8 cellular contexts compared by ENCODE assay signal in genomic region chr15:99424978-99425665, GRCh38.
DNase-seq lines count a peak whose midpoint lies in the region; ATAC-seq and TF ChIP-seq lines count a peak whose summit lies in the region.

No MANE protein-coding gene starts in this region.

- H3K9me2 ChIP-seq in SK-N-SH, result no peaks in the 10 kb centered on the region

- peak overlapping the region; percentile 79 for H2AFZ ChIP-seq in SK-N-SH (ENCODE audit: low read depth)

- no peaks in the 10 kb centered on the region for H3F3A ChIP-seq in SK-N-SH (replicated peaks; ENCODE audit: insufficient read depth)

- peak overlapping the region; percentile 72 for H3K9ac ChIP-seq in SK-N-SH

- no peaks in the 10 kb centered on the region for H4K20me1 ChIP-seq in SK-N-SH (ENCODE audit: insufficient read depth)

- H3K27ac ChIP-seq in SK-N-SH (ENCODE audit: low read depth in 2 of 2, low read length in 1 of 2) (peak overlapping the region; percentile 82 to 94), ascending aorta (peak overlapping the region; percentile 88 to 89)

- H3K4me2 ChIP-seq in SK-N-SH, result peak overlapping the region; percentile 77; the same call in 1 of the 2 replicates

- H3K9me3 ChIP-seq in SK-N-SH (no peaks in the 10 kb centered on the region), ascending aorta (no peaks in the 10 kb centered on the region)

- peak; percentile 86 for ATAC-seq in HG02763 (IDR thresholded peaks at IDR 0.05; ENCODE audit: unreplicated experiment)

- TF ChIP-seq CTCF in SK-N-SH (IDR thresholded peaks at IDR 0.05) (no peak), ascending aorta (IDR thresholded peaks at IDR 0.05) (no peak), kidney epithelial cell (IDR thresholded peaks at IDR 0.05; ENCODE audit: insufficient read depth, low read length, poor library complexity, severe bottlenecking) (no peak)

- peak; percentile 49 to 98; a peak in 3 of 4 replicates for TF ChIP-seq EP300 in SK-N-SH (IDR thresholded peaks at IDR 0.05; ENCODE audit: borderline replicate concordance in 1 of 2, low read depth in 1 of 2, low read length in 1 of 2)

- H3K79me2 ChIP-seq in SK-N-SH (ENCODE audit: insufficient read depth), result no peaks in the 10 kb centered on the region

- DNase-seq in GM03348 (ENCODE audit: low spot score), result peak; percentile 80
- DNase-seq in SK-N-SH, result peak; percentile 64
- DNase-seq in ascending aorta (ENCODE audit: low spot score in 2 of 2), result peak; percentile 37 to 88
- peak; percentile 49 for DNase-seq in kidney epithelial cell (ENCODE audit: low read depth)
- peak; percentile 21 to 44 (median 30) for DNase-seq in stimulated activated CD4-positive, alpha-beta T cell treated with anti-CD3 and anti-CD28 coated beads, TNF-alpha, amount 100 ng/mL, for 4 hours (ENCODE audit: low read depth in 3 of 3)
- DNase-seq in NCI-H1105 (lab: John Stamatoyannopoulos, UW), result no peak
- no peak for DNase-seq in DMS 273 treated with DMSO at 0.1 percent for 48 hours (lab: John Stamatoyannopoulos, UW)

- CTCF ChIA-PET in SK-N-SH (lab: Yijun Ruan, JAX), result interaction anchor here (1.7 kb wide), 1 partner anchor 279 kb away, joined by 5 read pairs; no protein-coding TSS in a partner anchor

- H3K4me3 ChIP-seq in SK-N-SH (ENCODE audit: low read depth in 2 of 2, low read length in 1 of 2) (no peak overlapping the region), ascending aorta (peak overlapping the region in 1 of 2 donors; percentile 21), kidney epithelial cell (ENCODE audit: low read depth, low read length) (no peak overlapping the region)

- H3K36me3 ChIP-seq in SK-N-SH (replicated peaks in 1 of 2; ENCODE audit: control insufficient read depth in 1 of 2, insufficient read depth in 2 of 2, low read length in 1 of 2), result no peaks in the 10 kb centered on the region
- H3K36me3 ChIP-seq in ascending aorta, result no peaks in the 10 kb centered on the region
- H3K36me3 ChIP-seq in kidney epithelial cell (ENCODE audit: control insufficient read depth, insufficient read depth, low read length), result no peaks in the 10 kb centered on the region

- intact Hi-C loops in ascending aorta (cut with DNase I), result loop anchor here (5.0 kb wide), 1 partner anchor 142 kb away; the partner anchor contains the start of gene MEF2A

- H3K27me3 ChIP-seq in SK-N-SH (ENCODE audit: insufficient read depth) (no peaks in the 10 kb centered on the region), ascending aorta (no peaks in the 10 kb centered on the region), kidney epithelial cell (ENCODE audit: control insufficient read depth, insufficient read depth, low read length) (no peaks in the 10 kb centered on the region)

- peaks cover 12 to 16% of the 10 kb centered on the region in 2 experiments; a peak in 3 of 4 replicates for H3K4me1 ChIP-seq in SK-N-SH (ENCODE audit: control insufficient read depth in 1 of 2, insufficient read depth in 2 of 2, low read depth in 1 of 2, low read length in 1 of 2)
- peaks cover 11 to 16% of the 10 kb centered on the region in 2 donors for H3K4me1 ChIP-seq in ascending aorta

- POLR2A ChIA-PET in SK-N-SH (lab: Yijun Ruan, JAX), result no interaction called here

- WGBS in SK-N-SH (ENCODE audit: low lambda C conversion rate), result 23% methylated on average over 11 of the region's 16 CpGs

- no peak for TF ChIP-seq RAD21 in SK-N-SH (IDR thresholded peaks at IDR 0.05; ENCODE audit: low read length)

TF ChIP-seq in SK-N-SH, 30 proteins besides CTCF, POLR2A, EP300 and RAD21 (continues in another document):
- no peak for TF ChIP-seq RFX5 (IDR thresholded peaks at IDR 0.05; ENCODE audit: low read length)
- TF ChIP-seq REST (IDR thresholded peaks at IDR 0.05; ENCODE audit: low read depth, low read length), result peak; percentile 55; the same call in 1 of the 2 replicates
- peak; percentile 83; the same call in 1 of the 2 replicates for TF ChIP-seq MAX (IDR thresholded peaks at IDR 0.05; ENCODE audit: low read depth)
- TF ChIP-seq YY1 (IDR thresholded peaks at IDR 0.05; ENCODE audit: low read depth), result no peak; the same call in 1 of the 2 replicates
- peak; percentile 96 for TF ChIP-seq JUND (IDR thresholded peaks at IDR 0.05)
- peak; percentile 85; the same call in 1 of the 2 replicates for TF ChIP-seq FOXM1 (IDR thresholded peaks at IDR 0.05; ENCODE audit: low read depth)
- TF ChIP-seq NFIC (IDR thresholded peaks at IDR 0.05; ENCODE audit: borderline replicate concordance), result peak; percentile 82
- no peak for TF ChIP-seq RCOR1 (IDR thresholded peaks at IDR 0.05; ENCODE audit: low read length)
- TF ChIP-seq GATA2 (CRISPR knock-in tag; IDR thresholded peaks at IDR 0.05), result no peak
- no peak for TF ChIP-seq EZH2phosphoT487 (IDR thresholded peaks at IDR 0.05; ENCODE audit: borderline replicate concordance, low read depth)
- TF ChIP-seq SMC3 (IDR thresholded peaks at IDR 0.05; ENCODE audit: low read depth, low read length), result no peak
- TF ChIP-seq FOXJ3 (CRISPR knock-in tag; IDR thresholded peaks at IDR 0.05), result no peak
- peak; percentile 58; the same call in 1 of the 2 replicates for TF ChIP-seq TAF1 (IDR thresholded peaks at IDR 0.05; ENCODE audit: borderline replicate concordance, low read depth, low read length)
- peak; percentile 84; the same call in 1 of the 2 replicates for TF ChIP-seq RXRA (IDR thresholded peaks at IDR 0.05; ENCODE audit: borderline replicate concordance, low read depth)
- TF ChIP-seq MXI1 (IDR thresholded peaks at IDR 0.05; ENCODE audit: low read depth, low read length), result no peak
- TF ChIP-seq MEF2A (IDR thresholded peaks at IDR 0.05; ENCODE audit: borderline replicate concordance, low read depth), result no peak
- peak; percentile 15; the same call in 1 of the 2 replicates for TF ChIP-seq NRF1 (IDR thresholded peaks at IDR 0.05; ENCODE audit: low read depth, low read length)
- no peak for TF ChIP-seq ELF1 (IDR thresholded peaks at IDR 0.05)
- TF ChIP-seq ZBTB33 (IDR thresholded peaks at IDR 0.05; ENCODE audit: borderline replicate concordance, low read depth), result peak; percentile 82
- peak; percentile 82 for TF ChIP-seq TEAD4 (IDR thresholded peaks at IDR 0.05; ENCODE audit: borderline replicate concordance, insufficient read depth)
- peak; percentile 98 for TF ChIP-seq PBX3 (IDR thresholded peaks at IDR 0.05)
- TF ChIP-seq TCF12 (IDR thresholded peaks at IDR 0.05), result peak; percentile 99

Comparison
In these comparisons a context has a peak if more than half of its experiments do, and no peak if none do; other contexts are left out.
1. DNase-seq: peak in GM03348 (single experiment), SK-N-SH (single experiment), ascending aorta (2 of 2), kidney epithelial cell (single experiment) and stimulated activated CD4-positive, alpha-beta T cell treated with anti-CD3 and anti-CD28 coated beads, TNF-alpha, amount 100 ng/mL, for 4 hours (3 of 3); none in NCI-H1105 (single experiment) and DMS 273 treated with DMSO at 0.1 percent for 48 hours (single experiment).